Comparison of ENCODE assay signal across 12 cellular contexts in genomic region chr10:48605786-48606529, GRCh38. TPM values are rescaled to one million over a fixed set of nuclear protein-coding genes. Genes with fewer than 3 reads are reported as not detected.
DNase-seq lines count a peak whose midpoint lies in the region; FAIRE-seq and TF ChIP-seq lines count a peak whose summit lies in the region.
"Had no signal": no experiment of that assay in that cellular context is flagged by ENCODE, and none has a peak within 500 bp of the region (broad histone marks: within the 10 kb centered on the region; RNA-seq: fewer than 3 reads in every experiment).

No MANE protein-coding gene starts in this region.

- intact Hi-C loops in posterior vena cava (cut with DNase I): no loop called here
- intact Hi-C loops in stomach (cut with DNase I; ENCODE audit: low total_unique reads): no loop called here

- no peak for TF ChIP-seq EP300 in stomach (IDR thresholded peaks at IDR 0.05)

- WGBS in stomach, 5 donors: 78 to 89% (median 86%) methylated on average over 7 of the region's 7 CpGs

- H3K9me3 ChIP-seq in stomach: no peaks in the 10 kb centered on the region
- H3K9me3 ChIP-seq: SJCRH30 had no signal

- H3K27me3 ChIP-seq in stomach: peaks cover 0 to 46% (median 14%) of the 10 kb centered on the region in 3 donors
- H3K27me3 ChIP-seq: SJCRH30 had no signal

- peak overlapping the region in 1 of 5 donors; percentile 68 for H3K27ac ChIP-seq in stomach
- H3K27ac ChIP-seq: cardiac muscle cell, SJCRH30 had no signal

- peaks cover 16 to 41% (median 18%) of the 10 kb centered on the region in 4 donors for H3K4me1 ChIP-seq in stomach

- TF ChIP-seq CTCF in stomach (IDR thresholded peaks at IDR 0.05): no peak

- DNase-seq in A172 (ENCODE audit: low spot score) (peak; percentile 52), H54 (ENCODE audit: insufficient read length, low spot score) (peak; percentile 30), amniotic epithelial cell (ENCODE audit: low read depth) (peak; percentile 12), kidney tubule cell (ENCODE audit: low spot score) (peak; percentile 83), posterior vena cava (ENCODE audit: low spot score) (no peak), stomach (no peak), T-helper 1 cell (no peak), NCI-H510A (lab: John Stamatoyannopoulos, UW) (no peak)
- DNase-seq: activated T-cell treated with anti-CD3 and anti-CD28 coated beads, Interleukin-2, amount 50 U/mL, for 72 hours; SJCRH30 had no signal

- no peaks in the 10 kb centered on the region for H3K36me3 ChIP-seq in stomach
- H3K36me3 ChIP-seq: cardiac muscle cell, SJCRH30 had no signal

- no peak for TF ChIP-seq POLR2A in H54 (IDR thresholded peaks at IDR 0.05; ENCODE audit: low read depth, low read length)
- TF ChIP-seq POLR2A in stomach (IDR thresholded peaks at IDR 0.05): no peak

- H3K4me3 ChIP-seq in stomach: no peak overlapping the region
- H3K4me3 ChIP-seq: SJCRH30 had no signal

- FAIRE-seq in H54 (lab: Jason Lieb, UNC): no peak
- FAIRE-seq: G401.6 had no signal

RNA-seq across cellular contexts. Expression of gene ARHGAP22, which starts 1.1 kb away (rescaled TPM):
- total RNA-seq in A172 (2014; rRNA removed; shearing (Covaris generic)): 6.1 and 8.2 TPM in 2 replicates
- total RNA-seq in posterior vena cava: 10 to 100 TPM in 1 of 2 donors, 1 to 10 TPM in 1; 9.8 to 13.4 TPM
- total RNA-seq in stomach: 10 to 100 TPM in 1 of 5 donors, 1 to 10 TPM in 3, not detected in 1; 2.0 to 28.6 (median 2.2) TPM
- polyA plus RNA-seq in stomach: 1 to 10 TPM; 1.3 to 4.0 (median 2.2) TPM
- total RNA-seq: activated T-cell treated with anti-CD3 and anti-CD28 coated beads, Interleukin-2, amount 50 U/mL, for 72 hours; SJCRH30 had no signal

Comparison
In these comparisons a context has a peak if more than half of its experiments do, and no peak if none do; other contexts are left out.
1. DNase-seq: peak in A172 (single experiment), H54 (single experiment), amniotic epithelial cell (single experiment) and kidney tubule cell (single experiment); none in posterior vena cava (single experiment), stomach (single experiment), T-helper 1 cell (0 of 5) and NCI-H510A (single experiment).